Comparison of ENCODE assay signal across 20 cellular contexts in the genomic region with DNA sequence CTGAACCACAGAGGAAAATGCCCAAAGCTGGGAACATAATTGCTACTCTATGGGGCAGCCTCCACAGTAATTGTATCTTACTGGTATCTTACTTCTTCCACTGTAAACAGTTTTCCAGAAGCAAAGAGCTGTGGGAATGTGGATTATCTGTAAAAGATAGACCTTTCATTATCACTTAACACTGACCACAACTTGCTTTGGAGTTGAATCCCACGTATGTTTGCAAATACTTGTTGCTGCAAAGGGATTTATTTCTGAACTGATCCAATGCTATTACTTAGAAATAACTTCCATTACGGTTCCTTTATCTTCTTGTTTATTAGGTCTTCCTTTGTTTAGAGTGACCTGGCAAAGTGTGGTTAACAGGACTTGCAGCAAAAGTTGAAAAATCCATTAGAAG.
"Had no signal": no experiment of that assay in that cellular context is flagged by ENCODE, and none has a peak within 500 bp of the region (broad histone marks: within the 10 kb centered on the region; RNA-seq: fewer than 3 reads in every experiment).

No MANE protein-coding gene starts in this region.

- H3K4me3 Mint-ChIP-seq: dendritic cell treated with granulocyte-macrophage colony-stimulating factor and Interleukin-4, amounts not matched to agents 40 ng/mL and 50 ng/mL, for 4 days; naive B cell; natural killer cell treated with Interleukin-12 subunit alpha and Interleukin-12 subunit beta and Interleukin-15 and Interleukin-18, amount 100 ng/mL, for 72 hours; neural crest cell; stimulated activated effector memory CD8-positive, alpha-beta T cell treated with anti-CD3 and anti-CD28 coated beads, Interleukin-12 subunit alpha, Interleukin-12 subunit beta, amount 100 ng/mL, for 72 hours had no signal

- H3K4me3 ChIP-seq: colonic mucosa, gastrocnemius medialis, heart left ventricle, hepatocyte, mucosa of descending colon, stomach, thyroid gland, vagina had no signal

- H3K9ac ChIP-seq: parathyroid adenoma had no signal

- ATAC-seq: natural killer cell treated with Interleukin-12 subunit alpha and Interleukin-12 subunit beta and Interleukin-15 and Interleukin-18, amount 100 ng/mL, for 72 hours had no signal

- H3K4me1 ChIP-seq: colonic mucosa, gastrocnemius medialis, parathyroid adenoma, thyroid gland, vagina had no signal

- H3K9me3 ChIP-seq: colonic mucosa, gastrocnemius medialis, heart left ventricle, mucosa of descending colon, stomach, thyroid gland, vagina had no signal

- H3K4me2 ChIP-seq: hepatocyte had no signal

- DNase-seq: effector CD8-positive, alpha-beta T cell; gastrocnemius medialis; kidney; naive B cell; stimulated activated CD4-positive, alpha-beta T cell treated with anti-CD3 and anti-CD28 coated beads, Interleukin-2, amount 100 ng/mL, for 24 hours; stimulated activated CD4-positive, alpha-beta T cell treated with anti-CD3 and anti-CD28 coated beads, Interleukin-4, amount 100 ng/mL, for 24 hours; stimulated activated naive CD4-positive, alpha-beta T cell treated with Interleukin-2 at 50 U/mL for 16 hours; stomach; thyroid gland had no signal

- H3K9me3 Mint-ChIP-seq: natural killer cell treated with Interleukin-12 subunit alpha and Interleukin-12 subunit beta and Interleukin-15 and Interleukin-18, amount 100 ng/mL, for 72 hours; neural crest cell; stimulated activated effector memory CD8-positive, alpha-beta T cell treated with anti-CD3 and anti-CD28 coated beads, Interleukin-12 subunit alpha, Interleukin-12 subunit beta, amount 100 ng/mL, for 72 hours had no signal

- H3K4me1 Mint-ChIP-seq: naive B cell; neural crest cell; stimulated activated effector memory CD8-positive, alpha-beta T cell treated with anti-CD3 and anti-CD28 coated beads, Interleukin-12 subunit alpha, Interleukin-12 subunit beta, amount 100 ng/mL, for 72 hours had no signal

- H3K79me2 ChIP-seq: hepatocyte, parathyroid adenoma had no signal

- H3K36me3 Mint-ChIP-seq: naive B cell; natural killer cell treated with Interleukin-12 subunit alpha and Interleukin-12 subunit beta and Interleukin-15 and Interleukin-18, amount 100 ng/mL, for 72 hours; stimulated activated effector memory CD8-positive, alpha-beta T cell treated with anti-CD3 and anti-CD28 coated beads, Interleukin-12 subunit alpha, Interleukin-12 subunit beta, amount 100 ng/mL, for 72 hours had no signal

- H3K27me3 ChIP-seq: colonic mucosa, gastrocnemius medialis, heart left ventricle, hepatocyte, stomach, thyroid gland, vagina had no signal

- H3K27ac ChIP-seq: colonic mucosa, gastrocnemius medialis, heart left ventricle, hepatocyte, parathyroid adenoma, stomach, thyroid gland, vagina had no signal

- H3K27ac Mint-ChIP-seq: dendritic cell treated with granulocyte-macrophage colony-stimulating factor and Interleukin-4, amounts not matched to agents 40 ng/mL and 50 ng/mL, for 4 days; naive B cell; natural killer cell treated with Interleukin-12 subunit alpha and Interleukin-12 subunit beta and Interleukin-15 and Interleukin-18, amount 100 ng/mL, for 72 hours; progenitor cell of endocrine pancreas; stimulated activated effector memory CD8-positive, alpha-beta T cell treated with anti-CD3 and anti-CD28 coated beads, Interleukin-12 subunit alpha, Interleukin-12 subunit beta, amount 100 ng/mL, for 72 hours had no signal

- H3K27me3 Mint-ChIP-seq: dendritic cell treated with granulocyte-macrophage colony-stimulating factor and Interleukin-4, amounts not matched to agents 40 ng/mL and 50 ng/mL, for 4 days; naive B cell had no signal

- H3K36me3 ChIP-seq: colonic mucosa, gastrocnemius medialis, heart left ventricle, stomach, thyroid gland, vagina had no signal

- H2AFZ ChIP-seq: hepatocyte, parathyroid adenoma had no signal
